8 cellular contexts compared by ENCODE assay signal in genomic region chr14:103628684-103629502, GRCh38. TPM values are rescaled to one million over a fixed set of nuclear protein-coding genes. Genes with fewer than 3 reads are reported as not detected.
DNase-seq lines count a peak whose midpoint lies in the region; ATAC-seq and TF ChIP-seq lines count a peak whose summit lies in the region.

Gene KLC1, plus strand, starts transcription at chr14:103629211. Its CDS starts 25,354 bp downstream, at chr14:103654565.

- intact Hi-C loops in ascending aorta (cut with DNase I) (loop anchor here (2.0 to 5.0 kb wide), 3 partner anchors 66 to 112 kb away; partner anchors contain the start of genes BAG5, COA8, XRCC3 and ZFYVE21), vagina (cut with DNase I) (loop anchor here (10.0 kb wide), 1 partner anchor 54 kb away; no protein-coding TSS in a partner anchor)

- TF ChIP-seq CTCF in LNCaP clone FGC (IDR thresholded peaks at IDR 0.05; ENCODE audit: control insufficient read depth, extremely low read depth, insufficient read depth) (no peak), ascending aorta (IDR thresholded peaks at IDR 0.05) (no peak), vagina (IDR thresholded peaks at IDR 0.05) (no peak)

- DNase-seq in ELR (ENCODE audit: low read depth) (peak; percentile 84), LNCaP clone FGC (ENCODE audit: low read depth) (no peak), ascending aorta (ENCODE audit: low spot score in 2 of 2) (peak in 1 of 2 donors; percentile 88), hepatic stellate cell (ENCODE audit: low spot score) (peak; percentile 87), renal cortical epithelial cell (ENCODE audit: low read depth) (no peak), vagina (ENCODE audit: extremely low spot score in 2 of 2) (no peak)
- DNase-seq in T-helper 2 cell treated with Interferon-gamma antibody and Interleukin-4, amounts not matched to agents 5 μg/mL and 100 μg/mL, for 36 hours (ENCODE audit: low spot score), result peak; percentile 80

- peak; percentile 50 to 93 for TF ChIP-seq POLR2A in vagina (IDR thresholded peaks at IDR 0.05)

- H3K27me3 ChIP-seq in ascending aorta, result no peaks in the 10 kb centered on the region
- no peaks in the 10 kb centered on the region for H3K27me3 ChIP-seq in vagina

- H3K9me3 Mint-ChIP-seq in T-helper 2 cell treated with Interferon-gamma antibody and Interleukin-4, amounts not matched to agents 5 μg/mL and 100 μg/mL, for 36 hours, result no peaks in the 10 kb centered on the region

- peaks cover 10% of the 10 kb centered on the region for H3K36me3 Mint-ChIP-seq in T-helper 2 cell treated with Interferon-gamma antibody and Interleukin-4, amounts not matched to agents 5 μg/mL and 100 μg/mL, for 36 hours (ENCODE audit: low read depth)

- H3K27me3 Mint-ChIP-seq in T-helper 2 cell treated with Interferon-gamma antibody and Interleukin-4, amounts not matched to agents 5 μg/mL and 100 μg/mL, for 36 hours (ENCODE audit: low read depth), result no peaks in the 10 kb centered on the region

- peak within 1 kb of the TSS; percentile 90 for H3K27ac Mint-ChIP-seq in T-helper 2 cell treated with Interferon-gamma antibody and Interleukin-4, amounts not matched to agents 5 μg/mL and 100 μg/mL, for 36 hours

- H3K9me3 ChIP-seq in ascending aorta (no peaks in the 10 kb centered on the region), vagina (no peaks in the 10 kb centered on the region)

- peak within 1 kb of the TSS; percentile 85 for H3K4me3 Mint-ChIP-seq in T-helper 2 cell treated with Interferon-gamma antibody and Interleukin-4, amounts not matched to agents 5 μg/mL and 100 μg/mL, for 36 hours

- H3K4me1 ChIP-seq in ascending aorta, result peaks cover 20 to 33% of the 10 kb centered on the region in 2 donors
- H3K4me1 ChIP-seq in vagina, result peaks cover 74% of the 10 kb centered on the region

- peaks cover 0 to 8% of the 10 kb centered on the region in 2 donors for H3K36me3 ChIP-seq in ascending aorta
- no peaks in the 10 kb centered on the region for H3K36me3 ChIP-seq in vagina

- H3K27ac ChIP-seq in ascending aorta, result peak within 1 kb of the TSS; percentile 96 to 99
- peak within 1 kb of the TSS; percentile 99 for H3K27ac ChIP-seq in vagina

- H3K4me3 ChIP-seq in LNCaP clone FGC (ENCODE audit: low read depth, low read length), result peak within 1 kb of the TSS; percentile 80
- peak within 1 kb of the TSS; percentile 78 to 80 for H3K4me3 ChIP-seq in ascending aorta
- H3K4me3 ChIP-seq in vagina, result peak within 1 kb of the TSS; percentile 96 to 97

- peaks cover 28% of the 10 kb centered on the region for H3K4me1 Mint-ChIP-seq in T-helper 2 cell treated with Interferon-gamma antibody and Interleukin-4, amounts not matched to agents 5 μg/mL and 100 μg/mL, for 36 hours (ENCODE audit: low read depth)

- ATAC-seq in GM21737 (IDR thresholded peaks at IDR 0.05; ENCODE audit: unreplicated experiment), result peak; percentile 36

RNA-seq across cellular contexts. Expression of gene KLC1, which starts in this region (rescaled TPM):
- total RNA-seq in ascending aorta, result 302 TPM
- total RNA-seq in renal cortical epithelial cell, result 137 and 244 TPM in 2 replicates
- 322 TPM for total RNA-seq in vagina

Comparison
In these comparisons a context has a peak if more than half of its experiments do, and no peak if none do; other contexts are left out.
1. DNase-seq: peak in ELR (single experiment), T-helper 2 cell treated with Interferon-gamma antibody and Interleukin-4, amounts not matched to agents 5 μg/mL and 100 μg/mL, for 36 hours (single experiment) and hepatic stellate cell (single experiment); none in LNCaP clone FGC (single experiment), renal cortical epithelial cell (single experiment) and vagina (0 of 2).
2. Peak in every context shown above with its lines, with median percentiles within 50 percentile points of each other: H3K4me3 ChIP-seq.